ENCODE assay signal across 13 cellular contexts in genomic region chr1:178122283-178122682, GRCh38. TPM values are rescaled to one million over a fixed set of nuclear protein-coding genes. Genes with fewer than 3 reads are reported as not detected.
DNase-seq lines count a peak whose midpoint lies in the region; ATAC-seq and TF ChIP-seq lines count a peak whose summit lies in the region.
"Had no signal": no experiment of that assay in that cellular context is flagged by ENCODE, and none has a peak within 500 bp of the region (broad histone marks: within the 10 kb centered on the region; RNA-seq: fewer than 3 reads in every experiment).

No MANE protein-coding gene starts in this region.

- H2AFZ ChIP-seq in GM23338 = no peak overlapping the region

- ATAC-seq in GM23338 (no peak), GM21526 (IDR thresholded peaks at IDR 0.05; ENCODE audit: low FRiP score, unreplicated experiment) (no peak)

- H3K27ac ChIP-seq in GM23338 (ENCODE audit: low read depth) = no peak overlapping the region
- H3K27ac ChIP-seq: SJCRH30, skin epidermis had no signal

- H3K9me3 Mint-ChIP-seq in GM23338 = peaks cover 29% of the 10 kb centered on the region

- no peak overlapping the region for H3K4me2 ChIP-seq in GM23338

- no peak for TF ChIP-seq CTCF in GM23338 (conservative IDR thresholded peaks at IDR 0.05; ENCODE audit: low read depth in 2 of 2)
- TF ChIP-seq CTCF in fibroblast of mammary gland (conservative IDR thresholded peaks at IDR 0.05; ENCODE audit: control insufficient read depth, insufficient read depth, low read depth, low read length) = no peak

- no peaks in the 10 kb centered on the region for H3K9me2 ChIP-seq in GM23338 (ENCODE audit: insufficient read depth)

- H3K27ac Mint-ChIP-seq in GM23338 = peak overlapping the region; percentile 46; the same call in 1 of the 2 replicates
- H3K27ac Mint-ChIP-seq: activated naive CD8-positive, alpha-beta T cell had no signal

- H3F3A ChIP-seq in GM23338 (replicated peaks; ENCODE audit: low read depth) = no peaks in the 10 kb centered on the region

- H3K4me3 ChIP-seq in GM23338 (no peak overlapping the region), fibroblast of mammary gland (ENCODE audit: control insufficient read depth, low read depth, low read length) (no peak overlapping the region)
- H3K4me3 ChIP-seq: SJCRH30, skin epidermis had no signal

- peak; percentile 41 for DNase-seq in EH (ENCODE audit: low read depth)
- DNase-seq in GM23338 (ENCODE audit: low spot score) = no peak
- DNase-seq in M059J (ENCODE audit: low read depth) = peak; percentile 39
- DNase-seq in fibroblast of mammary gland (ENCODE audit: low read depth) = peak; percentile 43
- no peak for DNase-seq in NCI-H146 treated with DMSO at 0.1 percent for 48 hours (lab: John Stamatoyannopoulos, UW; ENCODE audit: unreplicated experiment)
- DNase-seq in RPMI8226 = no peak
- DNase-seq in HuH-7 (ENCODE audit: low spot score) = no peak
- DNase-seq: activated CD4-positive, alpha-beta T cell treated with anti-CD3 and anti-CD28 coated beads, Interleukin-2, amount 50 U/mL, for 48 hours; Kasumi-1; SJCRH30 had no signal

- no peak overlapping the region for H3K4me3 Mint-ChIP-seq in GM23338
- H3K4me3 Mint-ChIP-seq: activated naive CD8-positive, alpha-beta T cell had no signal

- peaks cover 20% of the 10 kb centered on the region; the same call in 1 of the 2 replicates for H3K4me1 ChIP-seq in GM23338 (ENCODE audit: insufficient read depth)

- peaks cover 34% of the 10 kb centered on the region for H3K36me3 Mint-ChIP-seq in GM23338 (ENCODE audit: low read depth)
- H3K36me3 Mint-ChIP-seq: activated naive CD8-positive, alpha-beta T cell had no signal

- H3K4me1 Mint-ChIP-seq in GM23338 = peaks cover 16% of the 10 kb centered on the region

- no peaks in the 10 kb centered on the region for H3K27me3 Mint-ChIP-seq in GM23338 (ENCODE audit: insufficient read depth, low read depth, poor library complexity)

- no peaks in the 10 kb centered on the region for H3K36me3 ChIP-seq in GM23338 (ENCODE audit: insufficient read depth)
- H3K36me3 ChIP-seq: SJCRH30 had no signal

- H4K20me1 ChIP-seq in GM23338 (replicated peaks; ENCODE audit: insufficient read depth) = 0 out of 2 replicates have a peak, but pooled peaks cover 3% of the 10 kb centered on the region

- H3K79me2 ChIP-seq in GM23338 (replicated peaks; ENCODE audit: insufficient read depth) = peaks cover 87% of the 10 kb centered on the region

- H3K27me3 ChIP-seq in GM23338 (ENCODE audit: insufficient read depth) = no peaks in the 10 kb centered on the region
- H3K27me3 ChIP-seq: SJCRH30 had no signal

TF ChIP-seq in GM23338, 12 proteins besides CTCF, POLR2A, EP300 and RAD21:
- TF ChIP-seq ETS1 (IDR thresholded peaks at IDR 0.05) (no peak), JUNB (IDR thresholded peaks at IDR 0.05; ENCODE audit: unreplicated experiment) (no peak), ZNF114 (CRISPR knock-in tag; IDR thresholded peaks at IDR 0.05) (no peak), STAT1 (IDR thresholded peaks at IDR 0.05; ENCODE audit: unreplicated experiment) (no peak), REST (IDR thresholded peaks at IDR 0.05; ENCODE audit: unreplicated experiment) (no peak), ZNF462 (CRISPR knock-in tag; IDR thresholded peaks at IDR 0.05) (no peak), ZNF331 (CRISPR knock-in tag; IDR thresholded peaks at IDR 0.05; ENCODE audit: low read depth) (no peak), EZH2phosphoT487 (IDR thresholded peaks at IDR 0.05; ENCODE audit: unreplicated experiment) (no peak)

RNA-seq across cellular contexts. Expression of gene RASAL2, which starts 28.4 kb away (rescaled TPM):
- total RNA-seq in GM23338 (2014; rRNA removed; shearing (Covaris generic)) = 35.4 and 42.2 TPM in 2 replicates
- 14.6 and 16.0 TPM in 2 replicates for polyA plus RNA-seq in GM23338 (2016; fragmentation: Nextera tagmentation; extraction: Ambion mirVana)
- total RNA-seq in M059J (2014; rRNA removed; shearing (Covaris generic)) = 9.7 and 14.8 TPM in 2 replicates

Comparison
In these comparisons a context has a peak if more than half of its experiments do, and no peak if none do; other contexts are left out.
1. DNase-seq: peak in EH (single experiment), M059J (single experiment) and fibroblast of mammary gland (single experiment); none in GM23338 (single experiment), NCI-H146 treated with DMSO at 0.1 percent for 48 hours (single experiment), RPMI8226 (single experiment) and HuH-7 (single experiment).